14 cellular contexts compared by ENCODE assay signal in the genomic region with DNA sequence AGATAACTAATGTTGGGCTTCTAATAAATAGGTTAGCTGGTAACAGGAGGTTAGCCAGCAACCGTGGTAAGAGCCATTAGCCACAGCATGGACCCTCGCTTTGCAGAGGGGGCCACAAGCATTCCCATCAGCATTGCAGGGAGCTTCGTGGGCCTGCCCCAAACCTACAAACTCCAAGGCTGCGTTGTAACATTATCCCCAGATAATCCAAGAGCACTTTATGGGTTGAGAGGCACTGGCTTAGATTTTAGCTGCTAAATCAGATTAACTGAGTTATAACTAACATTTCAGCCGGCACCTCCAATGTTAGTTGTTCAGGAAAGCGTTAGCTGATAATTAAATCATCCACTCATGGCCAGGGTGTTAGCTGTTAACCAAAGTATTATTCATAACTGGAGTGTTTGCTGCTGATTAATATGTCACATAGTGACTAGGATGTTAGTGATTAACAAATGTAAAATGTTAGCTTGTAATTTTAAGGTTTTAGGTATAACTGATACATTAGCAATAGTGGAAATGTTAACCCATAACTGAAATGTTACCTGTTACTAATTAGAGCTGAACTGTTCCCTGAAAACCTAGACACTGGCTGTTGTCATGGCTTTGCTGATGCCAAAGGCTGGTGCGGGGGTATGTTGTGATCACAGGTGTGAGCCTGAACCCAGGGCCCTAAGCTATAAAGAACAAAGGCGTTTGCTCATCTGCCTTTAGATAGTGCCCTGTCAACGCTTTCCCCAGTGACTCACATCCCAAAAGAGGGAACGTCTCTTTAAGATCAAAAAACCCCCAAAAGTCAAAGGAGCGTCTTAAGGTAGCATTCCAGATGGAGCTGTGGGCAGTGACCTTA. TPM values are rescaled to one million over a fixed set of nuclear protein-coding genes. Genes with fewer than 3 reads are reported as not detected.
DNase-seq lines count a peak whose midpoint lies in the region; ATAC-seq, FAIRE-seq and TF ChIP-seq lines count a peak whose summit lies in the region.
"Had no signal": no experiment of that assay in that cellular context is flagged by ENCODE, and none has a peak within 500 bp of the region (broad histone marks: within the 10 kb centered on the region; RNA-seq: fewer than 3 reads in every experiment).

No MANE protein-coding gene starts in this region.

- peak overlapping the region; percentile 45 to 66; a peak in 5 of 6 replicates for H3K27ac ChIP-seq in A549
- peak overlapping the region; percentile 32; the same call in 1 of the 2 replicates for H3K27ac ChIP-seq in HUES6 (ENCODE audit: low read depth, low read length)
- no peak overlapping the region for H3K27ac ChIP-seq in substantia nigra (ENCODE audit: low read depth, low read length, poor library complexity, severe bottlenecking)
- H3K27ac ChIP-seq: BLaER1 treated with 17β-estradiol and CSF1 and Interleukin-3, amounts not matched to agents 10 nM and 100 nM; thoracic aorta had no signal

- peaks cover 68% of the 10 kb centered on the region for H3K4me1 ChIP-seq in A549
- H3K4me1 ChIP-seq in HUES6 (ENCODE audit: control insufficient read depth, insufficient read depth, low read length): peaks cover 38% of the 10 kb centered on the region

- no peak for TF ChIP-seq EP300 in A549 (IDR thresholded peaks at IDR 0.05)

- H3K36me3 Mint-ChIP-seq in endothelial cell (ENCODE audit: low read depth, unreplicated experiment): peaks cover 30% of the 10 kb centered on the region

- ATAC-seq in A549 (no peak), GM18870 (IDR thresholded peaks at IDR 0.05; ENCODE audit: unreplicated experiment) (peak; percentile 50)

- peaks cover 23% of the 10 kb centered on the region for H3K4me1 Mint-ChIP-seq in endothelial cell (ENCODE audit: unreplicated experiment)

- no peaks in the 10 kb centered on the region for H3K9me3 Mint-ChIP-seq in endothelial cell (ENCODE audit: unreplicated experiment)
- H3K9me3 Mint-ChIP-seq: activated naive CD4-positive, alpha-beta T cell treated with anti-CD3 and anti-CD28 coated beads, Interleukin-2, amount 10 ng/mL, durations not matched to agents 7 days and 5 days had no signal

- H3K4me3 Mint-ChIP-seq in endothelial cell (ENCODE audit: unreplicated experiment): no peak overlapping the region
- H3K4me3 Mint-ChIP-seq: activated naive CD4-positive, alpha-beta T cell treated with anti-CD3 and anti-CD28 coated beads, Interleukin-2, amount 10 ng/mL, durations not matched to agents 7 days and 5 days had no signal

- FAIRE-seq in A549 (lab: Jason Lieb, UNC): no peak
- FAIRE-seq: TTC549 had no signal

- WGBS in A549 (ENCODE audit: missing lambda C conversion rate): 59% methylated on average over 11 of the region's 11 CpGs

- H3K36me3 ChIP-seq in HUES6 (ENCODE audit: control insufficient read depth, insufficient read depth, low read length): peaks cover 86% of the 10 kb centered on the region

- CTCF ChIA-PET in A549 (lab: Yijun Ruan, JAX): interaction anchor here (0.7 to 7.6 kb wide), 11 partner anchors 10 to 803 kb away, joined by 3 to 173 read pairs (median 3); a partner anchor contains a TSS

- DNase-seq in A549 (ENCODE audit: low read depth in 1 of 2, low spot score in 1 of 2): no peak
- DNase-seq in endothelial cell (ENCODE audit: low spot score): no peak
- no peak for DNase-seq in substantia nigra (lab: John Stamatoyannopoulos, UW)
- no peak for DNase-seq in SIG-M5 treated with dmso at 0.1 percent for 504 hours (lab: John Stamatoyannopoulos, UW; ENCODE audit: unreplicated experiment)
- no peak for DNase-seq in medulla oblongata (ENCODE audit: extremely low spot score)
- DNase-seq in GM19238 (ENCODE audit: insufficient read length, low spot score): no peak
- DNase-seq: activated naive CD4-positive, alpha-beta T cell treated with anti-CD3 and anti-CD28 coated beads, Interleukin-2, amount 10 ng/mL, durations not matched to agents 7 days and 5 days; KG1; stimulated activated CD4-positive, alpha-beta T cell treated with anti-CD3 and anti-CD28 coated beads, Interleukin-4, amount 100 ng/mL, for 24 hours had no signal

- TF ChIP-seq CTCF in A549 (IDR thresholded peaks at IDR 0.05): no peak
- TF ChIP-seq CTCF in endothelial cell (IDR thresholded peaks at IDR 0.05; ENCODE audit: unreplicated experiment): no peak

- POLR2A ChIA-PET in A549 (lab: Yijun Ruan, JAX): interaction anchor here (1.0 to 1.2 kb wide), 2 partner anchors 56 to 280 kb away, joined by 3 to 4 read pairs; a partner anchor contains a TSS

- no peaks in the 10 kb centered on the region for H3K27me3 ChIP-seq in HUES6 (ENCODE audit: control insufficient read depth, insufficient read depth, low read length)
- H3K27me3 ChIP-seq: BLaER1 treated with 17β-estradiol and CSF1 and Interleukin-3, amounts not matched to agents 10 nM and 100 nM had no signal

- TF ChIP-seq POLR2A in A549 (IDR thresholded peaks at IDR 0.05; ENCODE audit: low read length): no peak

- H3K9ac ChIP-seq in HUES6 (ENCODE audit: low read length): peak overlapping the region; percentile 8
- H3K9ac ChIP-seq: BLaER1 treated with 17β-estradiol and CSF1 and Interleukin-3, amounts not matched to agents 10 nM and 100 nM had no signal

- H3K27me3 Mint-ChIP-seq in endothelial cell (ENCODE audit: unreplicated experiment): peaks cover 5% of the 10 kb centered on the region
- H3K27me3 Mint-ChIP-seq: activated naive CD4-positive, alpha-beta T cell treated with anti-CD3 and anti-CD28 coated beads, Interleukin-2, amount 10 ng/mL, durations not matched to agents 7 days and 5 days had no signal

- TF ChIP-seq RAD21 in A549 (conservative IDR thresholded peaks at IDR 0.05 in 1 of 2, IDR thresholded peaks at IDR 0.05 in 1 of 2): no peak

- peak overlapping the region; percentile 50 for H3K27ac Mint-ChIP-seq in endothelial cell (ENCODE audit: unreplicated experiment)

- H3K9me3 ChIP-seq in A549 (no peaks in the 10 kb centered on the region), HUES6 (ENCODE audit: control insufficient read depth, insufficient read depth, low read depth, low read length) (no peaks in the 10 kb centered on the region)
- H3K9me3 ChIP-seq: BLaER1 treated with 17β-estradiol and CSF1 and Interleukin-3, amounts not matched to agents 10 nM and 100 nM; thoracic aorta had no signal

- H3K4me2 ChIP-seq in A549: peak overlapping the region; percentile 41
- H3K4me2 ChIP-seq: BLaER1 treated with 17β-estradiol and CSF1 and Interleukin-3, amounts not matched to agents 10 nM and 100 nM had no signal

- H3K4me3 ChIP-seq in A549 (no peak overlapping the region), HUES6 (ENCODE audit: low read depth, low read length) (no peak overlapping the region)
- H3K4me3 ChIP-seq: BLaER1 treated with 17β-estradiol and CSF1 and Interleukin-3, amounts not matched to agents 10 nM and 100 nM; thoracic aorta had no signal

TF ChIP-seq in A549, 52 proteins besides CTCF, POLR2A, EP300 and RAD21:
- TF ChIP-seq SMC3 (IDR thresholded peaks at IDR 0.05) (no peak), RFX5 (IDR thresholded peaks at IDR 0.05) (no peak), FOSL2 (IDR thresholded peaks at IDR 0.05) (no peak), FOSL2 (CRISPR knock-in tag; IDR thresholded peaks at IDR 0.05) (no peak), GATA3 (IDR thresholded peaks at IDR 0.05; ENCODE audit: borderline replicate concordance) (no peak)
- TF ChIP-seq, protein P1, sequence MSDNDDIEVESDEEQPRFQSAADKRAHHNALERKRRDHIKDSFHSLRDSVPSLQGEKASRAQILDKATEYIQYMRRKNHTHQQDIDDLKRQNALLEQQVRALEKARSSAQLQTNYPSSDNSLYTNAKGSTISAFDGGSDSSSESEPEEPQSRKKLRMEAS (IDR thresholded peaks at IDR 0.05): no peak
- TF ChIP-seq, protein P2, sequence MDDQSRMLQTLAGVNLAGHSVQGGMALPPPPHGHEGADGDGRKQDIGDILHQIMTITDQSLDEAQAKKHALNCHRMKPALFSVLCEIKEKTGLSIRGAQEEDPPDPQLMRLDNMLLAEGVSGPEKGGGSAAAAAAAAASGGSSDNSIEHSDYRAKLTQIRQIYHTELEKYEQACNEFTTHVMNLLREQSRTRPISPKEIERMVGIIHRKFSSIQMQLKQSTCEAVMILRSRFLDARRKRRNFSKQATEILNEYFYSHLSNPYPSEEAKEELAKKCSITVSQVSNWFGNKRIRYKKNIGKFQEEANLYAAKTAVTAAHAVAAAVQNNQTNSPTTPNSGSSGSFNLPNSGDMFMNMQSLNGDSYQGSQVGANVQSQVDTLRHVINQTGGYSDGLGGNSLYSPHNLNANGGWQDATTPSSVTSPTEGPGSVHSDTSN (IDR thresholded peaks at IDR 0.05): no peak

RNA-seq across cellular contexts. Expression of a gene that starts 56.3 kb away (rescaled TPM):
- polyA plus RNA-seq in A549 (2011; rRNA removed) (73.3 and 76.2 TPM in 2 replicates), A549 (2017; fragmentation: RNase III; extraction: RNeasy Plus Mini Kit Qiagen cat#74134 plus additional on column Dnase treatment) (66.2 to 73.8 TPM (median 66.5 TPM) in 3 replicates)
- polyA plus RNA-seq in A549 (2012; cell fraction: cytosol; rRNA removed): 39.4 and 55.1 TPM in 2 replicates
- 144 and 151 TPM in 2 replicates for polyA plus RNA-seq in A549 (2012; cell fraction: nucleus; rRNA removed)
- polyA minus RNA-seq in A549 (2011; rRNA and poly(A)+ RNA removed): 141 and 148 TPM in 2 replicates
- 46.3 TPM for total RNA-seq in endothelial cell (ENCODE audit: unreplicated experiment)
